ENCODE assay signal across 8 cellular contexts in the genomic region with DNA sequence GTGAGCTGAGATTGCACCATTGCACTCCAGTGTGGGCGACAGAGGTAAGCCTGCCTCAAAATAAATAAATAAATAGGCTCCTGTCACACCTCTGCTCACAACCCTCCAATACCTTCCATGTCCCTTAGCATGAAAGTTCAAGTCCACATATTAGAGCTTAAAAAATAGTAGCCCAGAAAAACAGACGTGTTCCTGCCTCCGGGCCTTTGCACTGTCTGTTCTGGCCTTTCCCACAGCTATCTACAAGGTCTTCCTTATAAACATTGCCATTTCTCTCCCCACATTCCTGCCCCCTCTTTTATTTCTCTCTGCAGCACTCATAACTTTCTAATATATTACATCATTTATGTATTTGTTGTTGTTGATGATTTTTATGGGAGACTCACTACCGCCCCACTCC.
"Had no signal": no experiment of that assay in that cellular context is flagged by ENCODE, and none has a peak within 500 bp of the region (broad histone marks: within the 10 kb centered on the region; RNA-seq: fewer than 3 reads in every experiment).

No MANE protein-coding gene starts in this region.

- FAIRE-seq: HTR-8/SVneo had no signal

- H3K4me1 Mint-ChIP-seq: IgD-negative memory B cell had no signal

- H3K27ac ChIP-seq: GM23248 had no signal

- H3K9me3 ChIP-seq: HAP-1 had no signal

- H3K27ac Mint-ChIP-seq: IgD-negative memory B cell had no signal

- H3K36me3 Mint-ChIP-seq: IgD-negative memory B cell had no signal

- H2AFZ ChIP-seq: GM23248 had no signal

- H3K4me1 ChIP-seq: HAP-1 had no signal

- H3K9me3 Mint-ChIP-seq: IgD-negative memory B cell had no signal

- H3K9ac ChIP-seq: GM23248 had no signal

- H3K36me3 ChIP-seq: HAP-1 had no signal

- DNase-seq: GM23248, GOT3, H7, KG1 had no signal

- ATAC-seq: HCT116 had no signal

- H3K4me3 ChIP-seq: GM23248, HAP-1 had no signal
